ENCODE assay signal across 15 cellular contexts in genomic region chr1:10626781-10627410, GRCh38.
"Had no signal": no experiment of that assay in that cellular context is flagged by ENCODE, and none has a peak within 500 bp of the region (broad histone marks: within the 10 kb centered on the region; RNA-seq: fewer than 3 reads in every experiment).

No MANE protein-coding gene starts in this region.

- H3K27ac ChIP-seq: dorsolateral prefrontal cortex, neutrophil had no signal

- DNase-seq: activated CD4-positive, alpha-beta T cell treated with anti-CD3 and anti-CD28 coated beads, Interleukin-2, amount 10 ng/mL, durations not matched to agents 7 days and 5 days; activated CD8-positive, alpha-beta memory T cell treated with anti-CD3 and anti-CD28 coated beads, Interleukin-2, amount 50 U/mL, for 48 hours; activated gamma-delta T cell; activated naive CD8-positive, alpha-beta T cell treated with anti-CD3 and anti-CD28 coated beads for 36 hours; activated T-cell treated with anti-CD3 and anti-CD28 coated beads, Interleukin-2, amount 50 U/mL, for 72 hours; anterior cingulate cortex; mucosa of descending colon; small intestine; stimulated activated CD4-positive, alpha-beta T cell treated with anti-CD3 and anti-CD28 coated beads, Interleukin-4, amount 100 ng/mL, for 4 hours; stimulated activated CD8-positive, alpha-beta memory T cell treated with anti-CD3 and anti-CD28 coated beads, Interleukin-4, amount 100 ng/mL, for 48 hours; stimulated activated naive CD4-positive, alpha-beta T cell treated with Interleukin-2 at 50 U/mL for 16 hours had no signal

- H3K27me3 ChIP-seq: dorsolateral prefrontal cortex, neutrophil had no signal

- H3K9me3 ChIP-seq: mucosa of descending colon, neutrophil had no signal

- H3K4me3 ChIP-seq: dorsolateral prefrontal cortex, mucosa of descending colon had no signal

- ATAC-seq: activated T-cell treated with anti-CD3 and anti-CD28 coated beads, Interleukin-2, amount 50 U/mL, for 72 hours; mucosa of descending colon; naive thymus-derived CD4-positive, alpha-beta T cell; T-helper 17 cell had no signal
